In the genomic region with DNA sequence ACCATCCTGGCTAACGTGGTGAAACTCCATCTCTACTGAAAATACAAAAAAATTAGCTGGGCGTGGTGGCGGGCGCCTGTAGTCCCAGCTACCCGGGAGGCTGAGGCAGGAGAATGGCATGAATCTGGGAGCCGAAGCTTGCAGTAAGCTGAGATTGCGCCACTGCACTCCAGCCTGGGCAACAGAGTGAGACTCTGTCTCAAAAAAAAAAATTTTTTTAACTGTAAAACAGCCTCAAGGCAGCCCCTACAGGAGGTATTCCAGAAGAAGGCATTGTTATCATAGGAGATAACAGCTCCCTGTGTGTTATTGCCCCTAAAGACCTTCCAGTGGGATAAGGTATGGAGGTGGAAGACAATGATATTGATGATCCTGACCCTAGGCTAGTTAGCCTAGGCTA, we compare ENCODE assay signal across 6 cellular contexts. TPM values are rescaled to one million over a fixed set of nuclear protein-coding genes. Genes with fewer than 3 reads are reported as not detected.
"Had no signal": no experiment of that assay in that cellular context is flagged by ENCODE, and none has a peak within 500 bp of the region (broad histone marks: within the 10 kb centered on the region; RNA-seq: fewer than 3 reads in every experiment).

No MANE protein-coding gene starts in this region.

RNA-seq across cellular contexts. Expression of a gene that starts 27.8 kb away (rescaled TPM):
- polyA plus RNA-seq: hepatocyte, immature natural killer cell, keratinocyte, liver, lung, mammary epithelial cell had no signal
